Comparison of ENCODE assay signal across 8 cellular contexts in genomic region chr9:6008169-6008979, GRCh38. TPM values are rescaled to one million over a fixed set of nuclear protein-coding genes. Genes with fewer than 3 reads are reported as not detected.
DNase-seq lines count a peak whose midpoint lies in the region; ATAC-seq, FAIRE-seq and TF ChIP-seq lines count a peak whose summit lies in the region.

No MANE protein-coding gene starts in this region.

- FAIRE-seq in kidney (lab: Jason Lieb, UNC) = peak; percentile 11

- H3K4me3 ChIP-seq in kidney (ENCODE audit: low read length in 2 of 2) = peak overlapping the region; percentile 68 to 85

- intact Hi-C loops in kidney (cut with DNase I) = no loop called here

- no peaks in the 10 kb centered on the region for H3K9me3 ChIP-seq in kidney (ENCODE audit: control insufficient read depth in 1 of 2, low read length in 2 of 2)

- peak; percentile 97 for DNase-seq in AG20443 (ENCODE audit: low spot score)
- DNase-seq in NCI-H446 (lab: John Stamatoyannopoulos, UW) = peak; percentile 99 to 100
- peak; percentile 91 for DNase-seq in activated CD4-positive, alpha-beta T cell treated with anti-CD3 and anti-CD28 coated beads for 1 hour
- DNase-seq in cerebellum (ENCODE audit: low spot score) = peak; percentile 96
- peak; percentile 97 for DNase-seq in kidney
- DNase-seq in stimulated activated CD4-positive, alpha-beta T cell treated with anti-CD3 and anti-CD28 coated beads, Interleukin-15, amount 100 ng/mL, for 1 hour (ENCODE audit: low read depth in 1 of 2, low spot score in 1 of 2) = peak; percentile 79 to 85

- peak overlapping the region; percentile 92 for H3K27ac ChIP-seq in kidney (ENCODE audit: low read depth in 2 of 2, low read length in 2 of 2)

- TF ChIP-seq CTCF in kidney (IDR thresholded peaks at IDR 0.05; ENCODE audit: borderline replicate concordance, extremely low read depth, insufficient read depth) = no peak

- peaks cover 4 to 5% of the 10 kb centered on the region in 2 donors for H3K4me1 ChIP-seq in kidney (ENCODE audit: control insufficient read depth in 1 of 2, insufficient read depth in 1 of 2, low read depth in 1 of 2, low read length in 2 of 2)

- H3K9ac ChIP-seq in kidney (ENCODE audit: low read length in 2 of 2) = peak overlapping the region; percentile 80 to 85

- peaks cover 0 to 10% of the 10 kb centered on the region in 2 donors for H3K36me3 ChIP-seq in kidney (ENCODE audit: control insufficient read depth in 1 of 2, insufficient read depth in 2 of 2, low read length in 2 of 2)

- ATAC-seq in GM19043 (IDR thresholded peaks at IDR 0.05; ENCODE audit: low read depth, unreplicated experiment) (peak; percentile 64), HG03354 (IDR thresholded peaks at IDR 0.05; ENCODE audit: poor library complexity, severe bottlenecking, unreplicated experiment) (peak; percentile 74)

RNA-seq across cellular contexts. Expression of gene RANBP6, which starts 7.0 kb away (rescaled TPM):
- total RNA-seq in cerebellum = 52.1 TPM
- total RNA-seq in kidney = 19.5 TPM
- 9.5 TPM for polyA plus RNA-seq in kidney (ENCODE audit: insufficient read depth, low read depth, low replicate concordance)

Comparison
In these comparisons a context has a peak if more than half of its experiments do, and no peak if none do; other contexts are left out.
1. Peak in every context shown above with its lines: DNase-seq, ATAC-seq, H3K4me3 ChIP-seq and H3K27ac ChIP-seq.